ENCODE assay signal across 12 cellular contexts in genomic region chr7:131629203-131629871, GRCh38.
DNase-seq lines count a peak whose midpoint lies in the region; ATAC-seq, FAIRE-seq and TF ChIP-seq lines count a peak whose summit lies in the region.
"Had no signal": no experiment of that assay in that cellular context is flagged by ENCODE, and none has a peak within 500 bp of the region (broad histone marks: within the 10 kb centered on the region; RNA-seq: fewer than 3 reads in every experiment).

No MANE protein-coding gene starts in this region.

- H3K27me3 Mint-ChIP-seq in HFFc6 (ENCODE audit: insufficient read depth) (no peaks in the 10 kb centered on the region; the same call in 1 of the 2 replicates), astrocyte (ENCODE audit: low read depth, unreplicated experiment) (peaks cover 6% of the 10 kb centered on the region)

- H2AFZ ChIP-seq in astrocyte (ENCODE audit: low read depth, low read length) (peak overlapping the region; percentile 61), smooth muscle cell (ENCODE audit: low read depth) (no peak overlapping the region)

- no peaks in the 10 kb centered on the region for H3F3A ChIP-seq in smooth muscle cell (ENCODE audit: low read depth)

- H3K4me1 Mint-ChIP-seq in HFFc6 (ENCODE audit: low read depth) = peaks cover 91% of the 10 kb centered on the region
- H3K4me1 Mint-ChIP-seq in astrocyte (ENCODE audit: low read depth, unreplicated experiment) = peaks cover 30% of the 10 kb centered on the region

- H3K9me3 Mint-ChIP-seq in HFFc6 (no peaks in the 10 kb centered on the region), astrocyte (ENCODE audit: unreplicated experiment) (no peaks in the 10 kb centered on the region)

- H4K20me1 ChIP-seq in astrocyte (ENCODE audit: insufficient read depth, low read length) (no peaks in the 10 kb centered on the region), smooth muscle cell (ENCODE audit: low read depth) (no peaks in the 10 kb centered on the region)

- H3K79me2 ChIP-seq in astrocyte (ENCODE audit: insufficient read depth, low read length) (no peaks in the 10 kb centered on the region), smooth muscle cell (ENCODE audit: low read depth) (no peaks in the 10 kb centered on the region)

- H3K27ac Mint-ChIP-seq in HFFc6 (peak overlapping the region; percentile 72), astrocyte (ENCODE audit: unreplicated experiment) (peak overlapping the region; percentile 36)

- H3K9me3 ChIP-seq in astrocyte (ENCODE audit: insufficient read depth, low read depth, low read length) = no peaks in the 10 kb centered on the region
- no peaks in the 10 kb centered on the region for H3K9me3 ChIP-seq in left ventricle myocardium inferior (replicated peaks)
- no peaks in the 10 kb centered on the region for H3K9me3 ChIP-seq in smooth muscle cell (replicated peaks; ENCODE audit: low read depth)
- H3K9me3 ChIP-seq: tibial nerve had no signal

- no peak for ATAC-seq in GM21423 (IDR thresholded peaks at IDR 0.05; ENCODE audit: unreplicated experiment)

- WGBS in smooth muscle cell (ENCODE audit: low lambda C conversion rate) = 61% methylated on average over 14 of the region's 14 CpGs

- H3K27ac ChIP-seq in astrocyte (ENCODE audit: low read depth, low read length) = peak overlapping the region; percentile 78
- peak overlapping the region; percentile 85 for H3K27ac ChIP-seq in left ventricle myocardium inferior (replicated peaks)
- peak overlapping the region; percentile 40 for H3K27ac ChIP-seq in smooth muscle cell (ENCODE audit: low read depth)

- H3K4me3 ChIP-seq in astrocyte (ENCODE audit: insufficient read depth, low read depth, low read length) = peak overlapping the region; percentile 1
- no peak overlapping the region for H3K4me3 ChIP-seq in left ventricle myocardium inferior
- H3K4me3 ChIP-seq in smooth muscle cell = no peak overlapping the region
- H3K4me3 ChIP-seq: tibial nerve had no signal

- H3K4me2 ChIP-seq in astrocyte (ENCODE audit: low read length) (peak overlapping the region; percentile 70), smooth muscle cell (no peak overlapping the region)

- peak overlapping the region; percentile 65 for H3K4me3 Mint-ChIP-seq in HFFc6
- no peak overlapping the region for H3K4me3 Mint-ChIP-seq in astrocyte (ENCODE audit: unreplicated experiment)

- DNase-seq in HFFc6 = peak; percentile 62
- peak; percentile 74 for DNase-seq in astrocyte (ENCODE audit: low read depth)
- peak; percentile 51 for DNase-seq in left ventricle myocardium inferior
- no peak for DNase-seq in smooth muscle cell (lab: John Stamatoyannopoulos, UW; ENCODE audit: unreplicated experiment)
- DNase-seq in DMS114 treated with DMSO at 0.1 percent for 48 hours (lab: John Stamatoyannopoulos, UW; ENCODE audit: unreplicated experiment) = no peak
- no peak for DNase-seq in SIG-M5 treated with dmso at 0.1 percent for 504 hours (lab: John Stamatoyannopoulos, UW; ENCODE audit: unreplicated experiment)
- DNase-seq in pons (ENCODE audit: low spot score) = no peak
- DNase-seq: erythroblast, NCI-H82 had no signal

- H3K4me1 ChIP-seq in astrocyte (ENCODE audit: insufficient read depth, low read length) = peaks cover 51% of the 10 kb centered on the region
- H3K4me1 ChIP-seq in left ventricle myocardium inferior = peaks cover 80% of the 10 kb centered on the region
- H3K4me1 ChIP-seq in smooth muscle cell (ENCODE audit: low read depth) = peaks cover 15% of the 10 kb centered on the region

- H3K36me3 Mint-ChIP-seq in HFFc6 (ENCODE audit: low read depth) (no peaks in the 10 kb centered on the region), astrocyte (ENCODE audit: low read depth, unreplicated experiment) (peaks cover 2% of the 10 kb centered on the region)

- TF ChIP-seq CTCF in HFFc6 (IDR thresholded peaks at IDR 0.05) (no peak), astrocyte (IDR thresholded peaks at IDR 0.05; ENCODE audit: insufficient read depth, low read depth, low read length) (no peak), left ventricle myocardium inferior (IDR thresholded peaks at IDR 0.05; ENCODE audit: borderline replicate concordance) (no peak), smooth muscle cell (IDR thresholded peaks at IDR 0.05; ENCODE audit: borderline replicate concordance, insufficient read depth, poor library complexity, severe bottlenecking) (no peak)

- H3K27me3 ChIP-seq in astrocyte (ENCODE audit: insufficient read depth, low read length) (no peaks in the 10 kb centered on the region), left ventricle myocardium inferior (ENCODE audit: low read depth) (no peaks in the 10 kb centered on the region), smooth muscle cell (ENCODE audit: low read depth) (no peaks in the 10 kb centered on the region)
- H3K27me3 ChIP-seq: tibial nerve had no signal

- intact Hi-C loops in left ventricle myocardium inferior (cut with micrococcal nuclease) = no loop called here

- peak; percentile 9 for FAIRE-seq in astrocyte (lab: Jason Lieb, UNC)
- FAIRE-seq: islet of Langerhans had no signal

- H3K9ac ChIP-seq in astrocyte (ENCODE audit: low read length) (peak overlapping the region; percentile 43), smooth muscle cell (ENCODE audit: low read depth) (no peak overlapping the region)

- H3K36me3 ChIP-seq in astrocyte (ENCODE audit: insufficient read depth, low read length) = no peaks in the 10 kb centered on the region
- no peaks in the 10 kb centered on the region for H3K36me3 ChIP-seq in left ventricle myocardium inferior
- no peaks in the 10 kb centered on the region for H3K36me3 ChIP-seq in smooth muscle cell (ENCODE audit: low read depth)
- H3K36me3 ChIP-seq: tibial nerve had no signal

Comparison
In these comparisons a context has a peak if more than half of its experiments do, and no peak if none do; other contexts are left out.
1. DNase-seq: peak in HFFc6 (single experiment), astrocyte (single experiment) and left ventricle myocardium inferior (single experiment); none in smooth muscle cell (single experiment), DMS114 treated with DMSO at 0.1 percent for 48 hours (single experiment), SIG-M5 treated with dmso at 0.1 percent for 504 hours (single experiment) and pons (single experiment).
2. Peak in every context shown above with its lines, with median percentiles within 50 percentile points of each other: H3K27ac ChIP-seq.